Comparison of ENCODE assay signal across 35 cellular contexts in genomic region chr11:66646875-66647274, GRCh38. TPM values are rescaled to one million over a fixed set of nuclear protein-coding genes. Genes with fewer than 3 reads are reported as not detected.
A peak's percentile ranks its signal among the peaks of the same experiment; 100 is the strongest.
DNase-seq lines count a peak whose midpoint lies in the region; ATAC-seq, FAIRE-seq and TF ChIP-seq lines count a peak whose summit lies in the region.
"Had no signal": no experiment of that assay in that cellular context is flagged by ENCODE, and none has a peak within 500 bp of the region (broad histone marks: within the 10 kb centered on the region; RNA-seq: fewer than 3 reads in every experiment).

No MANE protein-coding gene starts in this region.

- H3K27me3 ChIP-seq in hepatocyte, result no peaks in the 10 kb centered on the region
- H3K27me3 ChIP-seq in suprapubic skin, result no peaks in the 10 kb centered on the region
- H3K27me3 ChIP-seq: adrenal gland, Peyer's patch had no signal

- TF ChIP-seq CTCF in neural crest cell (conservative IDR thresholded peaks at IDR 0.05) (no peak), hepatocyte (IDR thresholded peaks at IDR 0.05; ENCODE audit: poor library complexity) (no peak), suprapubic skin (IDR thresholded peaks at IDR 0.05) (no peak)

- no peak for FAIRE-seq in GM12892 (lab: Jason Lieb, UNC)
- FAIRE-seq: A204.1, colon, frontal cortex, H54, islet of Langerhans, TTC549 had no signal

- peaks cover 99% of the 10 kb centered on the region for H3K79me2 ChIP-seq in hepatocyte

- TF ChIP-seq POLR2A in GM12892 (IDR thresholded peaks at IDR 0.05; ENCODE audit: low read depth, low read length) (peak; percentile 60), suprapubic skin (IDR thresholded peaks at IDR 0.05) (no peak)

- H3K4me3 ChIP-seq in hepatocyte, result no peak overlapping the region
- H3K4me3 ChIP-seq in suprapubic skin, result no peak overlapping the region
- H3K4me3 ChIP-seq: adrenal gland, Peyer's patch had no signal

- H3K27ac Mint-ChIP-seq in activated T-cell treated with anti-CD3 and anti-CD28 coated beads, Interleukin-2, amount 50 U/mL, for 72 hours, result peak overlapping the region; percentile 64
- peak overlapping the region; percentile 58 for H3K27ac Mint-ChIP-seq in central memory CD8-positive, alpha-beta T cell (ENCODE audit: low read depth)
- no peak overlapping the region for H3K27ac Mint-ChIP-seq in neural crest cell (ENCODE audit: unreplicated experiment)
- H3K27ac Mint-ChIP-seq in T-helper 2 cell treated with Interferon-gamma antibody and Interleukin-4, amounts not matched to agents 5 μg/mL and 100 μg/mL, for 36 hours, result no peak overlapping the region
- H3K27ac Mint-ChIP-seq: nephron had no signal

- no peaks in the 10 kb centered on the region for H3K9me3 ChIP-seq in hepatocyte (ENCODE audit: low read depth)
- no peaks in the 10 kb centered on the region for H3K9me3 ChIP-seq in suprapubic skin
- H3K9me3 ChIP-seq: adrenal gland, Peyer's patch had no signal

- peaks cover 83% of the 10 kb centered on the region for H4K20me1 ChIP-seq in hepatocyte (ENCODE audit: insufficient read depth, poor library complexity, severe bottlenecking)

- H3K36me3 ChIP-seq in hepatocyte (replicated peaks; ENCODE audit: insufficient read depth, low read depth) (peaks cover 3% of the 10 kb centered on the region), suprapubic skin (peaks cover 81% of the 10 kb centered on the region)

- no peaks in the 10 kb centered on the region for H3K9me2 ChIP-seq in hepatocyte (replicated peaks; ENCODE audit: insufficient read depth)

- peaks cover 27% of the 10 kb centered on the region for H3K4me1 ChIP-seq in hepatocyte (ENCODE audit: insufficient read depth)
- peaks cover 48% of the 10 kb centered on the region for H3K4me1 ChIP-seq in suprapubic skin
- H3K4me1 ChIP-seq: parathyroid adenoma had no signal

- H3K9me3 Mint-ChIP-seq in activated T-cell treated with anti-CD3 and anti-CD28 coated beads, Interleukin-2, amount 50 U/mL, for 72 hours, result no peaks in the 10 kb centered on the region
- H3K9me3 Mint-ChIP-seq in central memory CD8-positive, alpha-beta T cell, result no peaks in the 10 kb centered on the region
- no peaks in the 10 kb centered on the region for H3K9me3 Mint-ChIP-seq in neural crest cell
- no peaks in the 10 kb centered on the region for H3K9me3 Mint-ChIP-seq in T-helper 2 cell treated with Interferon-gamma antibody and Interleukin-4, amounts not matched to agents 5 μg/mL and 100 μg/mL, for 36 hours
- H3K9me3 Mint-ChIP-seq: brain, mesothelial cell of epicardium, nephron, T-cell, type B pancreatic cell had no signal

- H2AFZ ChIP-seq in hepatocyte, result no peak overlapping the region
- H2AFZ ChIP-seq: parathyroid adenoma had no signal

- TF ChIP-seq EP300 in suprapubic skin (IDR thresholded peaks at IDR 0.05), result no peak

- H3K4me1 Mint-ChIP-seq in activated T-cell treated with anti-CD3 and anti-CD28 coated beads, Interleukin-2, amount 50 U/mL, for 72 hours (ENCODE audit: low read depth), result peaks cover 88% of the 10 kb centered on the region
- peaks cover 65% of the 10 kb centered on the region for H3K4me1 Mint-ChIP-seq in central memory CD8-positive, alpha-beta T cell
- peaks cover 56% of the 10 kb centered on the region for H3K4me1 Mint-ChIP-seq in neural crest cell
- H3K4me1 Mint-ChIP-seq in T-helper 2 cell treated with Interferon-gamma antibody and Interleukin-4, amounts not matched to agents 5 μg/mL and 100 μg/mL, for 36 hours (ENCODE audit: low read depth), result peaks cover 48% of the 10 kb centered on the region

- ATAC-seq in activated T-cell treated with anti-CD3 and anti-CD28 coated beads, Interleukin-2, amount 50 U/mL, for 72 hours (replicated peaks in 1 of 2), result no peak
- ATAC-seq in central memory CD8-positive, alpha-beta T cell (replicated peaks; ENCODE audit: extremely low read depth, poor library complexity, severe bottlenecking), result no peak
- ATAC-seq: esophagus mucosa, left ventricle myocardium superior, sciatic nerve, T-cell had no signal

- peaks cover 29 to 63% of the 10 kb centered on the region in 2 donors for H3K36me3 Mint-ChIP-seq in activated T-cell treated with anti-CD3 and anti-CD28 coated beads, Interleukin-2, amount 50 U/mL, for 72 hours (ENCODE audit: insufficient read depth in 2 of 2)
- H3K36me3 Mint-ChIP-seq in central memory CD8-positive, alpha-beta T cell (ENCODE audit: insufficient read depth), result peaks cover 91% of the 10 kb centered on the region
- peaks cover 64% of the 10 kb centered on the region for H3K36me3 Mint-ChIP-seq in neural crest cell (ENCODE audit: low read depth)
- peaks cover 75% of the 10 kb centered on the region for H3K36me3 Mint-ChIP-seq in T-helper 2 cell treated with Interferon-gamma antibody and Interleukin-4, amounts not matched to agents 5 μg/mL and 100 μg/mL, for 36 hours (ENCODE audit: low read depth)

- H3K27ac ChIP-seq in hepatocyte (no peak overlapping the region), suprapubic skin (no peak overlapping the region)
- H3K27ac ChIP-seq: adrenal gland, parathyroid adenoma, Peyer's patch had no signal

- H3K4me2 ChIP-seq in hepatocyte, result no peak overlapping the region

- no peak overlapping the region for H3K4me3 Mint-ChIP-seq in activated T-cell treated with anti-CD3 and anti-CD28 coated beads, Interleukin-2, amount 50 U/mL, for 72 hours
- H3K4me3 Mint-ChIP-seq in central memory CD8-positive, alpha-beta T cell, result no peak overlapping the region
- peak overlapping the region; percentile 18 for H3K4me3 Mint-ChIP-seq in neural crest cell
- no peak overlapping the region for H3K4me3 Mint-ChIP-seq in T-helper 2 cell treated with Interferon-gamma antibody and Interleukin-4, amounts not matched to agents 5 μg/mL and 100 μg/mL, for 36 hours
- H3K4me3 Mint-ChIP-seq: mesothelial cell of epicardium had no signal

- DNase-seq in activated T-cell treated with anti-CD3 and anti-CD28 coated beads, Interleukin-2, amount 50 U/mL, for 72 hours, result no peak
- DNase-seq in activated T-cell treated with anti-CD3 and anti-CD28 coated beads for 4 hours (no peak), GM12892 (ENCODE audit: insufficient read length) (no peak), neural crest cell (ENCODE audit: low read depth, low spot score) (no peak), hepatocyte (ENCODE audit: low spot score) (no peak), suprapubic skin (ENCODE audit: low spot score in 2 of 2) (no peak)
- no peak for DNase-seq in central memory CD8-positive, alpha-beta T cell (ENCODE audit: low spot score in 2 of 2)
- no peak for DNase-seq in T-helper 2 cell treated with Interferon-gamma antibody and Interleukin-4, amounts not matched to agents 5 μg/mL and 100 μg/mL, for 36 hours (ENCODE audit: low spot score)
- DNase-seq: activated CD4-positive, alpha-beta T cell treated with anti-CD3 and anti-CD28 coated beads for 1 hour; adrenal gland; AML-193; DMS79 treated with DMSO at 0.1 percent for 48 hours; effector memory CD4-positive, alpha-beta T cell; left ventricle myocardium superior; NCI-H1092; NCI-H187; NCI-H524 treated with DMSO at 0.1 percent for 48 hours; NK-92 treated with Interleukin-12 subunit alpha and Interleukin-12 subunit beta, amount 100 ng/mL, for 24 hours; Peyer's patch; SIG-M5; stimulated activated CD4-positive, alpha-beta T cell treated with anti-CD3 and anti-CD28 coated beads, Interleukin-15, amount 100 ng/mL, for 24 hours; T-cell had no signal

- WGBS in hepatocyte (ENCODE audit: low lambda C conversion rate, missing lambda C conversion rate), result 97% methylated on average over 2 of the region's 2 CpGs
- WGBS in suprapubic skin, result 73% methylated on average over 2 of the region's 2 CpGs

- no peaks in the 10 kb centered on the region for H3K27me3 Mint-ChIP-seq in activated T-cell treated with anti-CD3 and anti-CD28 coated beads, Interleukin-2, amount 50 U/mL, for 72 hours (ENCODE audit: low read depth)
- no peaks in the 10 kb centered on the region for H3K27me3 Mint-ChIP-seq in central memory CD8-positive, alpha-beta T cell
- no peaks in the 10 kb centered on the region for H3K27me3 Mint-ChIP-seq in neural crest cell (ENCODE audit: low read depth)
- H3K27me3 Mint-ChIP-seq in T-helper 2 cell treated with Interferon-gamma antibody and Interleukin-4, amounts not matched to agents 5 μg/mL and 100 μg/mL, for 36 hours (ENCODE audit: low read depth), result no peaks in the 10 kb centered on the region
- H3K27me3 Mint-ChIP-seq: T-cell, type B pancreatic cell had no signal

RNA-seq across cellular contexts. Expression of gene RBM4, which starts 8.4 kb away (rescaled TPM):
- 100 to 1,000 TPM; 116 to 135 TPM for total RNA-seq in activated T-cell treated with anti-CD3 and anti-CD28 coated beads, Interleukin-2, amount 50 U/mL, for 72 hours
- 121 TPM for polyA plus RNA-seq in GM12892 (2012; ENCODE audit: missing spikeins)
- total RNA-seq in neural crest cell, result 268 and 269 TPM in 2 replicates
- 129 and 150 TPM in 2 replicates for total RNA-seq in hepatocyte
- 139 and 151 TPM in 2 replicates for polyA plus RNA-seq in hepatocyte
- total RNA-seq in suprapubic skin, result 10 to 100 TPM; 82.5 to 100.0 (median 91.4) TPM

RNA-seq across cellular contexts. Expression of gene RBM14, which starts 30.4 kb away (rescaled TPM):
- 10 to 100 TPM; 85.6 to 97.3 TPM for total RNA-seq in activated T-cell treated with anti-CD3 and anti-CD28 coated beads, Interleukin-2, amount 50 U/mL, for 72 hours
- polyA plus RNA-seq in GM12892 (2012; ENCODE audit: missing spikeins), result 52.5 TPM
- total RNA-seq in neural crest cell (157 and 160 TPM in 2 replicates), hepatocyte (29.5 and 31.1 TPM in 2 replicates), suprapubic skin (10 to 100 TPM; 53.2 to 96.1 (median 84.5) TPM)
- polyA plus RNA-seq in hepatocyte, result 66.3 and 70.7 TPM in 2 replicates

RNA-seq across cellular contexts. Expression of gene RBM4B, which starts 30.8 kb away (rescaled TPM):
- total RNA-seq in activated T-cell treated with anti-CD3 and anti-CD28 coated beads, Interleukin-2, amount 50 U/mL, for 72 hours, result 10 to 100 TPM; 12.5 to 18.4 TPM
- 16.9 TPM for polyA plus RNA-seq in GM12892 (2012; ENCODE audit: missing spikeins)
- total RNA-seq in neural crest cell (57.0 and 61.9 TPM in 2 replicates), hepatocyte (25.7 and 26.7 TPM in 2 replicates), suprapubic skin (10 to 100 TPM; 16.7 to 27.1 (median 22.0) TPM)
- 32.4 and 33.4 TPM in 2 replicates for polyA plus RNA-seq in hepatocyte

RNA-seq across cellular contexts. Expression of gene CCS, which starts 53.9 kb away (rescaled TPM):
- total RNA-seq in activated T-cell treated with anti-CD3 and anti-CD28 coated beads, Interleukin-2, amount 50 U/mL, for 72 hours, result 10 to 100 TPM; 35.1 to 38.5 TPM
- 32.9 TPM for polyA plus RNA-seq in GM12892 (2012; ENCODE audit: missing spikeins)
- total RNA-seq in neural crest cell (47.2 and 49.8 TPM in 2 replicates), hepatocyte (32.2 and 41.5 TPM in 2 replicates), suprapubic skin (10 to 100 TPM; 14.1 to 36.3 (median 20.2) TPM)
- 97.8 and 127 TPM in 2 replicates for polyA plus RNA-seq in hepatocyte

RNA-seq across cellular contexts. Expression of gene CCDC87, which starts 54.0 kb away (rescaled TPM):
- under 1 TPM; 0.10 to 0.21 TPM for total RNA-seq in activated T-cell treated with anti-CD3 and anti-CD28 coated beads, Interleukin-2, amount 50 U/mL, for 72 hours
- not detected for polyA plus RNA-seq in GM12892 (2012; ENCODE audit: missing spikeins)
- 0.93 and 1.1 TPM in 2 replicates for total RNA-seq in neural crest cell
- 0.36 and 0.53 TPM in 2 replicates for total RNA-seq in hepatocyte
- polyA plus RNA-seq in hepatocyte, result 0.22 TPM in 1 of 2 replicates, not detected in the other
- under 1 TPM in 2 of 4 donors, not detected in 2; 0.30 to 0.55 TPM for total RNA-seq in suprapubic skin

Comparison
In these comparisons a context has a peak if more than half of its experiments do, and no peak if none do; other contexts are left out.
1. H3K27ac Mint-ChIP-seq: peak in activated T-cell treated with anti-CD3 and anti-CD28 coated beads, Interleukin-2, amount 50 U/mL, for 72 hours (single experiment) and central memory CD8-positive, alpha-beta T cell (single experiment); none in neural crest cell (single experiment) and T-helper 2 cell treated with Interferon-gamma antibody and Interleukin-4, amounts not matched to agents 5 μg/mL and 100 μg/mL, for 36 hours (single experiment).